ENCODE assay signal across 2 cellular contexts in the genomic region with DNA sequence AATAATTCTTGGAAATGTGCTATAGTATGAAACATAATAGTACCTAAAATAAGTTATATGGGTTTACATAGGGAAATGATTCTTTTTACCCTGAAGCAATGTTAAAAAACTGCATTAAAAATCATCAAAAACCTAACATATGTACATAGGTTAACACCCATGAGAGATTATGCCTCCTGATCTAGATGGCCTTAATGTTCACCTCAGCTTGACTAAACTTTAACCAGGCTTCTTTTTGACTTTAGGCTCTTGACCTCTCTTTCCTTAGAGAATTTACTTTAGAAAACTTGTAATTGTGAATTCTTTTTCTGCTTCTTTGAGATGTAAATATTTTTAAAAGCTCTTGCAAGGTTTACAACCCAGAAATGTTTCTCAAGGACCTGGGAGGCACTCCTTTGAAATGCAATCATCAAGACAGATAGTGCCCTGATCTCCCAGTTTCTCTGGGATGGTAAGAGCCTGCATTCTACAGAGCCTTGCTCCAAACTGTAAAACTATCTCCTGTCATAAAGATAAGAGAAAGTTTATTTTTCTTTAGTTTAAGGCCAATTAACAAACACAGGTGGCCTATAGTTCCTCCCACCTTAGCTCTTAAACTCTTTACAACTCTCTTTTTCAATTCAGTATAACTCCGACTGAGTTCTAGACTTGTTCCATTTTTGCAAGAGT.
TF ChIP-seq lines count a peak whose summit lies in the region.

No MANE protein-coding gene starts in this region.

TF ChIP-seq in HCT116, 20 proteins besides CTCF, POLR2A, EP300 and RAD21:
- TF ChIP-seq TCF7L2 (IDR thresholded peaks at IDR 0.05; ENCODE audit: borderline replicate concordance, extremely low read depth, insufficient read depth, insufficient read length) (no peak), CBX3 (IDR thresholded peaks at IDR 0.05; ENCODE audit: low read depth) (no peak), EGR1 (IDR thresholded peaks at IDR 0.05; ENCODE audit: low read depth) (no peak), SRF (IDR thresholded peaks at IDR 0.05; ENCODE audit: low read depth) (no peak), EZH2 (IDR thresholded peaks at IDR 0.05) (no peak), EZH2phosphoT487 (IDR thresholded peaks at IDR 0.05; ENCODE audit: borderline replicate concordance) (no peak), SP1 (IDR thresholded peaks at IDR 0.05; ENCODE audit: low read depth) (no peak), ELF1 (IDR thresholded peaks at IDR 0.05; ENCODE audit: borderline replicate concordance, low read depth) (no peak), CEBPB (IDR thresholded peaks at IDR 0.05; ENCODE audit: low read depth) (no peak), YY1 (IDR thresholded peaks at IDR 0.05; ENCODE audit: extremely low read depth, insufficient replicate concordance, low read depth, low read length) (no peak), JUND (IDR thresholded peaks at IDR 0.05) (no peak), ZNF274 (IDR thresholded peaks at IDR 0.05; ENCODE audit: low read depth, low read length) (no peak), ZFX (IDR thresholded peaks at IDR 0.05) (no peak), POLR2AphosphoS5 (IDR thresholded peaks at IDR 0.05; ENCODE audit: low read depth, low read length) (no peak)
- TF ChIP-seq, protein P1, sequence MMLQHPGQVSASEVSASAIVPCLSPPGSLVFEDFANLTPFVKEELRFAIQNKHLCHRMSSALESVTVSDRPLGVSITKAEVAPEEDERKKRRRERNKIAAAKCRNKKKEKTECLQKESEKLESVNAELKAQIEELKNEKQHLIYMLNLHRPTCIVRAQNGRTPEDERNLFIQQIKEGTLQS (IDR thresholded peaks at IDR 0.05): no peak
- TF ChIP-seq, protein P2, sequence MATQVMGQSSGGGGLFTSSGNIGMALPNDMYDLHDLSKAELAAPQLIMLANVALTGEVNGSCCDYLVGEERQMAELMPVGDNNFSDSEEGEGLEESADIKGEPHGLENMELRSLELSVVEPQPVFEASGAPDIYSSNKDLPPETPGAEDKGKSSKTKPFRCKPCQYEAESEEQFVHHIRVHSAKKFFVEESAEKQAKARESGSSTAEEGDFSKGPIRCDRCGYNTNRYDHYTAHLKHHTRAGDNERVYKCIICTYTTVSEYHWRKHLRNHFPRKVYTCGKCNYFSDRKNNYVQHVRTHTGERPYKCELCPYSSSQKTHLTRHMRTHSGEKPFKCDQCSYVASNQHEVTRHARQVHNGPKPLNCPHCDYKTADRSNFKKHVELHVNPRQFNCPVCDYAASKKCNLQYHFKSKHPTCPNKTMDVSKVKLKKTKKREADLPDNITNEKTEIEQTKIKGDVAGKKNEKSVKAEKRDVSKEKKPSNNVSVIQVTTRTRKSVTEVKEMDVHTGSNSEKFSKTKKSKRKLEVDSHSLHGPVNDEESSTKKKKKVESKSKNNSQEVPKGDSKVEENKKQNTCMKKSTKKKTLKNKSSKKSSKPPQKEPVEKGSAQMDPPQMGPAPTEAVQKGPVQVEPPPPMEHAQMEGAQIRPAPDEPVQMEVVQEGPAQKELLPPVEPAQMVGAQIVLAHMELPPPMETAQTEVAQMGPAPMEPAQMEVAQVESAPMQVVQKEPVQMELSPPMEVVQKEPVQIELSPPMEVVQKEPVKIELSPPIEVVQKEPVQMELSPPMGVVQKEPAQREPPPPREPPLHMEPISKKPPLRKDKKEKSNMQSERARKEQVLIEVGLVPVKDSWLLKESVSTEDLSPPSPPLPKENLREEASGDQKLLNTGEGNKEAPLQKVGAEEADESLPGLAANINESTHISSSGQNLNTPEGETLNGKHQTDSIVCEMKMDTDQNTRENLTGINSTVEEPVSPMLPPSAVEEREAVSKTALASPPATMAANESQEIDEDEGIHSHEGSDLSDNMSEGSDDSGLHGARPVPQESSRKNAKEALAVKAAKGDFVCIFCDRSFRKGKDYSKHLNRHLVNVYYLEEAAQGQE (IDR thresholded peaks at IDR 0.05; ENCODE audit: low read depth): no peak
- TF ChIP-seq, protein P3, sequence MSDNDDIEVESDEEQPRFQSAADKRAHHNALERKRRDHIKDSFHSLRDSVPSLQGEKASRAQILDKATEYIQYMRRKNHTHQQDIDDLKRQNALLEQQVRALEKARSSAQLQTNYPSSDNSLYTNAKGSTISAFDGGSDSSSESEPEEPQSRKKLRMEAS (IDR thresholded peaks at IDR 0.05): no peak

TF ChIP-seq in WTC11, 78 proteins besides CTCF, POLR2A, EP300 and RAD21:
- TF ChIP-seq, protein P4, sequence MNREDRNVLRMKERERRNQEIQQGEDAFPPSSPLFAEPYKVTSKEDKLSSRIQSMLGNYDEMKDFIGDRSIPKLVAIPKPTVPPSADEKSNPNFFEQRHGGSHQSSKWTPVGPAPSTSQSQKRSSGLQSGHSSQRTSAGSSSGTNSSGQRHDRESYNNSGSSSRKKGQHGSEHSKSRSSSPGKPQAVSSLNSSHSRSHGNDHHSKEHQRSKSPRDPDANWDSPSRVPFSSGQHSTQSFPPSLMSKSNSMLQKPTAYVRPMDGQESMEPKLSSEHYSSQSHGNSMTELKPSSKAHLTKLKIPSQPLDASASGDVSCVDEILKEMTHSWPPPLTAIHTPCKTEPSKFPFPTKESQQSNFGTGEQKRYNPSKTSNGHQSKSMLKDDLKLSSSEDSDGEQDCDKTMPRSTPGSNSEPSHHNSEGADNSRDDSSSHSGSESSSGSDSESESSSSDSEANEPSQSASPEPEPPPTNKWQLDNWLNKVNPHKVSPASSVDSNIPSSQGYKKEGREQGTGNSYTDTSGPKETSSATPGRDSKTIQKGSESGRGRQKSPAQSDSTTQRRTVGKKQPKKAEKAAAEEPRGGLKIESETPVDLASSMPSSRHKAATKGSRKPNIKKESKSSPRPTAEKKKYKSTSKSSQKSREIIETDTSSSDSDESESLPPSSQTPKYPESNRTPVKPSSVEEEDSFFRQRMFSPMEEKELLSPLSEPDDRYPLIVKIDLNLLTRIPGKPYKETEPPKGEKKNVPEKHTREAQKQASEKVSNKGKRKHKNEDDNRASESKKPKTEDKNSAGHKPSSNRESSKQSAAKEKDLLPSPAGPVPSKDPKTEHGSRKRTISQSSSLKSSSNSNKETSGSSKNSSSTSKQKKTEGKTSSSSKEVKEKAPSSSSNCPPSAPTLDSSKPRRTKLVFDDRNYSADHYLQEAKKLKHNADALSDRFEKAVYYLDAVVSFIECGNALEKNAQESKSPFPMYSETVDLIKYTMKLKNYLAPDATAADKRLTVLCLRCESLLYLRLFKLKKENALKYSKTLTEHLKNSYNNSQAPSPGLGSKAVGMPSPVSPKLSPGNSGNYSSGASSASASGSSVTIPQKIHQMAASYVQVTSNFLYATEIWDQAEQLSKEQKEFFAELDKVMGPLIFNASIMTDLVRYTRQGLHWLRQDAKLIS (CRISPR knock-in tag; IDR thresholded peaks at IDR 0.05; ENCODE audit: borderline replicate concordance): no peak
- TF ChIP-seq TEAD4 (CRISPR knock-in tag; IDR thresholded peaks at IDR 0.05) (no peak), ATF1 (CRISPR knock-in tag; IDR thresholded peaks at IDR 0.05) (no peak), MXD4 (CRISPR knock-in tag; IDR thresholded peaks at IDR 0.05; ENCODE audit: borderline replicate concordance) (no peak), ZNF219 (CRISPR knock-in tag; IDR thresholded peaks at IDR 0.05; ENCODE audit: borderline replicate concordance) (no peak), KAT7 (CRISPR knock-in tag; IDR thresholded peaks at IDR 0.05; ENCODE audit: borderline replicate concordance) (no peak)
- TF ChIP-seq, protein P5, sequence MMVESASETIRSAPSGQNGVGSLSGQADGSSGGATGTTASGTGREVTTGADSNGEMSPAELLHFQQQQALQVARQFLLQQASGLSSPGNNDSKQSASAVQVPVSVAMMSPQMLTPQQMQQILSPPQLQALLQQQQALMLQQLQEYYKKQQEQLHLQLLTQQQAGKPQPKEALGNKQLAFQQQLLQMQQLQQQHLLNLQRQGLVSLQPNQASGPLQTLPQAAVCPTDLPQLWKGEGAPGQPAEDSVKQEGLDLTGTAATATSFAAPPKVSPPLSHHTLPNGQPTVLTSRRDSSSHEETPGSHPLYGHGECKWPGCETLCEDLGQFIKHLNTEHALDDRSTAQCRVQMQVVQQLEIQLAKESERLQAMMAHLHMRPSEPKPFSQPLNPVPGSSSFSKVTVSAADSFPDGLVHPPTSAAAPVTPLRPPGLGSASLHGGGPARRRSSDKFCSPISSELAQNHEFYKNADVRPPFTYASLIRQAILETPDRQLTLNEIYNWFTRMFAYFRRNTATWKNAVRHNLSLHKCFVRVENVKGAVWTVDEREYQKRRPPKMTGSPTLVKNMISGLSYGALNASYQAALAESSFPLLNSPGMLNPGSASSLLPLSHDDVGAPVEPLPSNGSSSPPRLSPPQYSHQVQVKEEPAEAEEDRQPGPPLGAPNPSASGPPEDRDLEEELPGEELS (CRISPR knock-in tag; IDR thresholded peaks at IDR 0.05): no peak
- TF ChIP-seq, protein P6, sequence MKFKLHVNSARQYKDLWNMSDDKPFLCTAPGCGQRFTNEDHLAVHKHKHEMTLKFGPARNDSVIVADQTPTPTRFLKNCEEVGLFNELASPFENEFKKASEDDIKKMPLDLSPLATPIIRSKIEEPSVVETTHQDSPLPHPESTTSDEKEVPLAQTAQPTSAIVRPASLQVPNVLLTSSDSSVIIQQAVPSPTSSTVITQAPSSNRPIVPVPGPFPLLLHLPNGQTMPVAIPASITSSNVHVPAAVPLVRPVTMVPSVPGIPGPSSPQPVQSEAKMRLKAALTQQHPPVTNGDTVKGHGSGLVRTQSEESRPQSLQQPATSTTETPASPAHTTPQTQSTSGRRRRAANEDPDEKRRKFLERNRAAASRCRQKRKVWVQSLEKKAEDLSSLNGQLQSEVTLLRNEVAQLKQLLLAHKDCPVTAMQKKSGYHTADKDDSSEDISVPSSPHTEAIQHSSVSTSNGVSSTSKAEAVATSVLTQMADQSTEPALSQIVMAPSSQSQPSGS (CRISPR knock-in tag; IDR thresholded peaks at IDR 0.05; ENCODE audit: borderline replicate concordance, low read depth): no peak
- TF ChIP-seq, protein P7, sequence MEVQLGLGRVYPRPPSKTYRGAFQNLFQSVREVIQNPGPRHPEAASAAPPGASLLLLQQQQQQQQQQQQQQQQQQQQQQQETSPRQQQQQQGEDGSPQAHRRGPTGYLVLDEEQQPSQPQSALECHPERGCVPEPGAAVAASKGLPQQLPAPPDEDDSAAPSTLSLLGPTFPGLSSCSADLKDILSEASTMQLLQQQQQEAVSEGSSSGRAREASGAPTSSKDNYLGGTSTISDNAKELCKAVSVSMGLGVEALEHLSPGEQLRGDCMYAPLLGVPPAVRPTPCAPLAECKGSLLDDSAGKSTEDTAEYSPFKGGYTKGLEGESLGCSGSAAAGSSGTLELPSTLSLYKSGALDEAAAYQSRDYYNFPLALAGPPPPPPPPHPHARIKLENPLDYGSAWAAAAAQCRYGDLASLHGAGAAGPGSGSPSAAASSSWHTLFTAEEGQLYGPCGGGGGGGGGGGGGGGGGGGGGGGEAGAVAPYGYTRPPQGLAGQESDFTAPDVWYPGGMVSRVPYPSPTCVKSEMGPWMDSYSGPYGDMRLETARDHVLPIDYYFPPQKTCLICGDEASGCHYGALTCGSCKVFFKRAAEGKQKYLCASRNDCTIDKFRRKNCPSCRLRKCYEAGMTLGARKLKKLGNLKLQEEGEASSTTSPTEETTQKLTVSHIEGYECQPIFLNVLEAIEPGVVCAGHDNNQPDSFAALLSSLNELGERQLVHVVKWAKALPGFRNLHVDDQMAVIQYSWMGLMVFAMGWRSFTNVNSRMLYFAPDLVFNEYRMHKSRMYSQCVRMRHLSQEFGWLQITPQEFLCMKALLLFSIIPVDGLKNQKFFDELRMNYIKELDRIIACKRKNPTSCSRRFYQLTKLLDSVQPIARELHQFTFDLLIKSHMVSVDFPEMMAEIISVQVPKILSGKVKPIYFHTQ (CRISPR knock-in tag; IDR thresholded peaks at IDR 0.05): no peak
